ENCODE assay signal across 11 cellular contexts in the genomic region with DNA sequence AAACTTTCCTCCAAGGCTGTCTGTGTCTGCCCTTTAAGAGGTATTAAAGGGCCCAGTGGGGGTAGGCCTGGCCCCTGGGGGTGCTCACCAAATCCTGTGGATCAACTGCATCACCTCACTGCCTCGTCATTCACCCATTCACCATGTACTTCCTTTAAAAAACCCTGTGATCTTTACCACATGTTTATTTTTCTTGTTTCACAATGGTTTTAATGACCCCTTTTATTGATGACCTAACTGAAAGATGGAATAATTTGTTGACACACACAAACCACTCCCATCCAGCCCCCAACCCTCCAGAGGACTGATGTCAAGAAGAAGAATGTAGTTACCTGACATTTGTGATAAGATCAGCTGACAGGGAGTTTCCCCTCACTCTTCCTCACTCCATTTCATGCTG. TPM values are rescaled to one million over a fixed set of nuclear protein-coding genes. Genes with fewer than 3 reads are reported as not detected.
A peak's percentile ranks its signal among the peaks of the same experiment; 100 is the strongest.
DNase-seq lines count a peak whose midpoint lies in the region; ATAC-seq, FAIRE-seq and TF ChIP-seq lines count a peak whose summit lies in the region.
"Had no signal": no experiment of that assay in that cellular context is flagged by ENCODE, and none has a peak within 500 bp of the region (broad histone marks: within the 10 kb centered on the region; RNA-seq: fewer than 3 reads in every experiment).

No MANE protein-coding gene starts in this region.

- no peak overlapping the region for H3K4me3 Mint-ChIP-seq in astrocyte (ENCODE audit: unreplicated experiment)

- H3K9me3 ChIP-seq in astrocyte (ENCODE audit: insufficient read depth, low read depth, low read length): no peaks in the 10 kb centered on the region

- peaks cover 3% of the 10 kb centered on the region for H3K27me3 ChIP-seq in astrocyte (ENCODE audit: insufficient read depth, low read length)

- H3K36me3 Mint-ChIP-seq in astrocyte (ENCODE audit: low read depth, unreplicated experiment): no peaks in the 10 kb centered on the region

- peak overlapping the region; percentile 66 for H3K4me2 ChIP-seq in astrocyte (ENCODE audit: low read length)

- H2AFZ ChIP-seq in astrocyte (ENCODE audit: low read depth, low read length): no peak overlapping the region

- no peak for FAIRE-seq in astrocyte (lab: Jason Lieb, UNC)

- H3K27ac Mint-ChIP-seq in astrocyte (ENCODE audit: unreplicated experiment): no peak overlapping the region

- H3K4me1 ChIP-seq in astrocyte (ENCODE audit: insufficient read depth, low read length): no peaks in the 10 kb centered on the region

- TF ChIP-seq POLR2A in lower leg skin (IDR thresholded peaks at IDR 0.05): no peak

- H3K4me1 Mint-ChIP-seq in astrocyte (ENCODE audit: low read depth, unreplicated experiment): peaks cover 3% of the 10 kb centered on the region

- H3K79me2 ChIP-seq in astrocyte (ENCODE audit: insufficient read depth, low read length): no peaks in the 10 kb centered on the region

- no peaks in the 10 kb centered on the region for H4K20me1 ChIP-seq in astrocyte (ENCODE audit: insufficient read depth, low read length)

- H3K4me3 ChIP-seq in astrocyte (ENCODE audit: insufficient read depth, low read depth, low read length) (no peak overlapping the region), lower leg skin (ENCODE audit: low read depth, poor library complexity, severe bottlenecking) (no peak overlapping the region)

- no peak for TF ChIP-seq CTCF in astrocyte (IDR thresholded peaks at IDR 0.05; ENCODE audit: insufficient read depth, low read depth, low read length)
- TF ChIP-seq CTCF in lower leg skin (IDR thresholded peaks at IDR 0.05): no peak

- 48 to 58% methylated on average over 1 of the region's 1 CpG for WGBS in lower leg skin, 2 donors

- intact Hi-C loops in lower leg skin (cut with DNase I; ENCODE audit: low total_unique reads): no loop called here

- H3K9ac ChIP-seq in astrocyte (ENCODE audit: low read length): no peak overlapping the region

- H3K27me3 Mint-ChIP-seq in astrocyte (ENCODE audit: low read depth, unreplicated experiment): no peaks in the 10 kb centered on the region

- H3K36me3 ChIP-seq in astrocyte (ENCODE audit: insufficient read depth, low read length): no peaks in the 10 kb centered on the region

- DNase-seq in activated CD4-positive, alpha-beta T cell treated with anti-CD3 and anti-CD28 coated beads, Interleukin-2, amount 50 U/mL, for 1 hour: peak; percentile 13
- DNase-seq in activated CD4-positive, alpha-beta T cell treated with anti-CD3 and anti-CD28 coated beads for 1 hour: no peak
- DNase-seq in astrocyte (ENCODE audit: low read depth) (peak; percentile 73), renal cortical epithelial cell (ENCODE audit: low read depth) (peak; percentile 81), lower leg skin (ENCODE audit: low spot score in 2 of 2) (no peak)
- DNase-seq: stimulated activated CD4-positive, alpha-beta T cell treated with anti-CD3 and anti-CD28 coated beads, Interleukin-4, amount 100 ng/mL, for 4 hours had no signal

- no peaks in the 10 kb centered on the region for H3K9me3 Mint-ChIP-seq in astrocyte (ENCODE audit: unreplicated experiment)

- ATAC-seq in HG03432 (IDR thresholded peaks at IDR 0.05; ENCODE audit: unreplicated experiment) (peak; percentile 38), HG03342 (IDR thresholded peaks at IDR 0.05; ENCODE audit: unreplicated experiment) (no peak), HG03139 (IDR thresholded peaks at IDR 0.05; ENCODE audit: unreplicated experiment) (no peak)

- H3K27ac ChIP-seq in astrocyte (ENCODE audit: low read depth, low read length): no peak overlapping the region
- H3K27ac ChIP-seq: HL-60 had no signal

RNA-seq across cellular contexts. Expression of a gene that starts 40.8 kb away (rescaled TPM):
- total RNA-seq in astrocyte: 0.30 and 0.72 TPM in 2 replicates
- under 0.01 TPM in 1 of 2 replicates, not detected in the other for total RNA-seq in renal cortical epithelial cell
- 1 to 10 TPM; 1.6 to 2.9 (median 2.3) TPM for total RNA-seq in lower leg skin
- total RNA-seq: mononuclear cell had no signal

Comparison
In these comparisons a context has a peak if more than half of its experiments do, and no peak if none do; other contexts are left out.
1. DNase-seq: peak in activated CD4-positive, alpha-beta T cell treated with anti-CD3 and anti-CD28 coated beads, Interleukin-2, amount 50 U/mL, for 1 hour (single experiment), astrocyte (single experiment) and renal cortical epithelial cell (single experiment); none in activated CD4-positive, alpha-beta T cell treated with anti-CD3 and anti-CD28 coated beads for 1 hour (single experiment) and lower leg skin (0 of 2).